In genomic region chr3:185460719-185461350, GRCh38 we compare ENCODE assay signal across 11 cellular contexts. TPM values are rescaled to one million over a fixed set of nuclear protein-coding genes. Genes with fewer than 3 reads are reported as not detected.
DNase-seq lines count a peak whose midpoint lies in the region; ATAC-seq, FAIRE-seq and TF ChIP-seq lines count a peak whose summit lies in the region.
"Had no signal": no experiment of that assay in that cellular context is flagged by ENCODE, and none has a peak within 500 bp of the region (broad histone marks: within the 10 kb centered on the region; RNA-seq: fewer than 3 reads in every experiment).

No MANE protein-coding gene starts in this region.

- intact Hi-C loops in CD14-positive monocyte (cut with micrococcal nuclease) (no loop called here), adrenal gland (cut with DNase I) (no loop called here), HepG2 (cut with micrococcal nuclease; ENCODE audit: unreplicated experiment) (no loop called here), left ventricle myocardium superior (cut with micrococcal nuclease) (no loop called here)

- H3K9me3 ChIP-seq in adrenal gland (replicated peaks in 1 of 3) (no peaks in the 10 kb centered on the region), HepG2 (ENCODE audit: low read length) (no peaks in the 10 kb centered on the region)
- H3K9me3 ChIP-seq: neutrophil, stomach had no signal

- peaks cover 22% of the 10 kb centered on the region for H3K4me1 Mint-ChIP-seq in CD14-positive monocyte

- CTCF ChIA-PET in HepG2 (lab: Yijun Ruan, JAX; ENCODE audit: low intra/inter-chr PET ratio, low total read pairs) = interaction anchor here (1.2 kb wide), 1 partner anchor 114 kb away, joined by 4 read pairs; no protein-coding TSS in a partner anchor

- no peak overlapping the region for H2AFZ ChIP-seq in HepG2 (ENCODE audit: low read length)

- DNase-seq in CD14-positive monocyte (ENCODE audit: low spot score) (no peak), HT-29 (ENCODE audit: low spot score) (peak; percentile 72), adrenal gland (no peak), HepG2 (ENCODE audit: low spot score) (no peak), left ventricle myocardium superior (no peak), cerebellar cortex (ENCODE audit: low spot score) (no peak)
- DNase-seq in stimulated activated naive CD4-positive, alpha-beta T cell (lab: John Stamatoyannopoulos, UW) = no peak
- DNase-seq: stomach had no signal

- H3K4me3 ChIP-seq in adrenal gland (no peak overlapping the region), HepG2 (replicated peaks in 1 of 3; ENCODE audit: insufficient read depth in 1 of 3, low read depth in 2 of 3, low read length in 3 of 3) (no peak overlapping the region)
- H3K4me3 ChIP-seq: stomach had no signal

- peak; percentile 15 for FAIRE-seq in HepG2 (lab: Jason Lieb, UNC)

- no TSS peak for BruUV-seq in HepG2 (replicated peaks; lab: Mats Ljungman, UMichigan)

- H3K4me1 ChIP-seq in adrenal gland (replicated peaks in 1 of 2) (no peaks in the 10 kb centered on the region), HepG2 (ENCODE audit: insufficient read depth, low read length) (no peaks in the 10 kb centered on the region)
- H3K4me1 ChIP-seq: stomach had no signal

- in situ Hi-C loops in HepG2 (cut with HindIII; ENCODE audit: extremely low pct_ligation_motif_present, low pct_unique_long_range_greater_than_20kb) = no loop called here

- no peak overlapping the region for H3K27ac ChIP-seq in adrenal gland
- H3K27ac ChIP-seq in HepG2 (ENCODE audit: extremely low read length, insufficient read depth, low read length) = no peak overlapping the region
- H3K27ac ChIP-seq: neutrophil, stomach had no signal

- H3K9me3 Mint-ChIP-seq in CD14-positive monocyte = peaks cover 0 to 4% (median 0%) of the 10 kb centered on the region in 7 donors

- no peaks in the 10 kb centered on the region for H3K79me2 ChIP-seq in HepG2 (ENCODE audit: insufficient read depth, low read length)

- 59 to 66% (median 62%) methylated on average over 6 of the region's 6 CpGs for WGBS in adrenal gland, 4 donors
- 95% methylated on average over 6 of the region's 6 CpGs for WGBS in HepG2 (ENCODE audit: low lambda C conversion rate)

- ATAC-seq in HepG2 (no peak), left ventricle myocardium superior (no peak), GM21381 (IDR thresholded peaks at IDR 0.05; ENCODE audit: unreplicated experiment) (no peak)

- no peaks in the 10 kb centered on the region for H3K36me3 Mint-ChIP-seq in CD14-positive monocyte

- no peak for TF ChIP-seq EP300 in HepG2 (IDR thresholded peaks at IDR 0.05; ENCODE audit: low read depth in 2 of 2, low read length in 2 of 2)
- no peak for TF ChIP-seq EP300 in HepG2 (CRISPR knock-in tag; IDR thresholded peaks at IDR 0.05; ENCODE audit: borderline replicate concordance)

- no peaks in the 10 kb centered on the region for H4K20me1 ChIP-seq in HepG2 (ENCODE audit: insufficient read depth, low read length)

- peaks cover 0 to 2% (median 1%) of the 10 kb centered on the region in 3 donors for H3K27me3 Mint-ChIP-seq in CD14-positive monocyte (ENCODE audit: low read depth in 3 of 3)
- H3K27me3 Mint-ChIP-seq: activated naive CD8-positive, alpha-beta T cell had no signal

- H3K4me2 ChIP-seq in HepG2 (ENCODE audit: low read depth, low read length) = no peak overlapping the region

- POLR2A ChIA-PET in HepG2 (lab: Yijun Ruan, JAX) = no interaction called here

- H3K36me3 ChIP-seq in adrenal gland (replicated peaks in 1 of 2) (peaks cover 0 to 12% of the 10 kb centered on the region in 2 donors), HepG2 (replicated peaks in 1 of 2; ENCODE audit: control insufficient read depth in 1 of 2, insufficient read depth in 2 of 2, low read length in 2 of 2) (peaks cover 10 to 49% of the 10 kb centered on the region in 2 experiments; a peak in 4 of 5 replicates)
- H3K36me3 ChIP-seq: neutrophil had no signal

- H3K9ac ChIP-seq in HepG2 (ENCODE audit: insufficient read depth, low read depth, low read length) = no peak overlapping the region

- no peak for TF ChIP-seq POLR2A in adrenal gland (IDR thresholded peaks at IDR 0.05)
- TF ChIP-seq POLR2A in HepG2 (IDR thresholded peaks at IDR 0.05; ENCODE audit: insufficient read depth in 1 of 2, low read depth in 2 of 2, low read length in 2 of 2) = no peak

- TF ChIP-seq RAD21 in HepG2 (CRISPR knock-in tag; IDR thresholded peaks at IDR 0.05) = no peak

- peak; percentile 31 for TF ChIP-seq CTCF in CD14-positive monocyte (IDR thresholded peaks at IDR 0.05)
- peak; percentile 15 to 50 (median 48) for TF ChIP-seq CTCF in adrenal gland (IDR thresholded peaks at IDR 0.05)
- TF ChIP-seq CTCF in HepG2 (CRISPR knock-in tag; IDR thresholded peaks at IDR 0.05) = no peak

- no peaks in the 10 kb centered on the region for H3K27me3 ChIP-seq in adrenal gland
- no peaks in the 10 kb centered on the region for H3K27me3 ChIP-seq in HepG2 (ENCODE audit: control insufficient read depth in 1 of 2, insufficient read depth in 2 of 2, low read length in 2 of 2)
- H3K27me3 ChIP-seq: neutrophil, stomach had no signal

- H3K27ac Mint-ChIP-seq in CD14-positive monocyte = no peak overlapping the region
- H3K27ac Mint-ChIP-seq: activated naive CD8-positive, alpha-beta T cell had no signal

- H3K4me3 Mint-ChIP-seq in CD14-positive monocyte = no peak overlapping the region
- H3K4me3 Mint-ChIP-seq: activated naive CD8-positive, alpha-beta T cell had no signal

TF ChIP-seq in HepG2, 621 proteins besides CTCF, POLR2A, EP300 and RAD21:
- TF ChIP-seq TEAD2 (CRISPR knock-in tag; IDR thresholded peaks at IDR 0.05) (no peak), STAG1 (CRISPR knock-in tag; IDR thresholded peaks at IDR 0.05) (0 out of 2 replicates have a peak, but pooled peaks have one; percentile 10), HNRNPH1 (optimal IDR thresholded peaks at IDR 0.05; ENCODE audit: low read depth, low read length) (no peak)

RNA-seq across cellular contexts. Expression of gene TMEM41A, which starts 38.0 kb away (rescaled TPM):
- polyA plus RNA-seq in CD14-positive monocyte (1 to 10 TPM; 3.9 to 5.4 TPM), adrenal gland (10 to 100 TPM; 19.9 to 56.8 (median 25.0) TPM), HepG2 (2011; rRNA removed) (27.9 and 30.0 TPM in 2 replicates)
- 18.0 and 19.9 TPM in 2 replicates for total RNA-seq in HT-29 (2014; rRNA removed; shearing (Covaris generic))
- total RNA-seq in adrenal gland (10 to 100 TPM; 15.8 to 80.3 (median 33.4) TPM), HepG2 (2016; rRNA removed; fragmentation: Illumina TruSeq; extraction: Trizol) (24.2 and 40.0 TPM in 2 replicates), left ventricle myocardium superior (9.2 TPM)
- 13.6 and 15.2 TPM in 2 replicates for total RNA-seq in HepG2 (2016; cell fraction: cytosol; rRNA removed; fragmentation: Illumina TruSeq; extraction: Trizol; ENCODE audit: low read depth)
- total RNA-seq in HepG2 (2016; cell fraction: insoluble cytoplasmic fraction; rRNA removed; fragmentation: Illumina TruSeq; extraction: Trizol) = 24.9 and 39.6 TPM in 2 replicates
- 29.5 and 32.0 TPM in 2 replicates for total RNA-seq in HepG2 (2016; cell fraction: membrane; rRNA removed; fragmentation: Illumina TruSeq; extraction: Trizol)
- total RNA-seq in HepG2 (2016; cell fraction: nucleus; rRNA removed; fragmentation: Illumina TruSeq; extraction: Trizol) = 45.6 and 52.4 TPM in 2 replicates
- 19.8 and 29.4 TPM in 2 replicates for polyA plus RNA-seq in HepG2 (2011; cell fraction: cytosol; rRNA removed)
- 25.5 and 31.3 TPM in 2 replicates for polyA plus RNA-seq in HepG2 (2011; cell fraction: nucleus; rRNA removed)
- polyA plus RNA-seq in HepG2 (2012) = 18.7 and 20.4 TPM in 2 replicates
- 7.9 and 8.4 TPM in 2 replicates for polyA plus RNA-seq in HepG2 (2016; cell fraction: cytosol; fragmentation: Illumina TruSeq; extraction: Trizol; ENCODE audit: low read depth)
- polyA plus RNA-seq in HepG2 (2016; cell fraction: insoluble cytoplasmic fraction; fragmentation: Illumina TruSeq; extraction: Trizol; ENCODE audit: low read depth) = 28.3 and 31.2 TPM in 2 replicates
- polyA plus RNA-seq in HepG2 (2016; cell fraction: membrane; fragmentation: Illumina TruSeq; extraction: Trizol; ENCODE audit: low read depth) = 19.0 and 19.8 TPM in 2 replicates
- polyA plus RNA-seq in HepG2 (2016; cell fraction: nucleus; fragmentation: Illumina TruSeq; extraction: Trizol; ENCODE audit: insufficient read depth, low read depth) = 61.2 and 62.8 TPM in 2 replicates
- polyA minus RNA-seq in HepG2 (2011; rRNA and poly(A)+ RNA removed; ENCODE audit: low replicate concordance) = 43.9 and 54.9 TPM in 2 replicates
- 13.8 and 18.0 TPM in 2 replicates for polyA minus RNA-seq in HepG2 (2011; cell fraction: cytosol; rRNA and poly(A)+ RNA removed)
- 39.3 and 51.3 TPM in 2 replicates for polyA minus RNA-seq in HepG2 (2011; cell fraction: nucleus; rRNA and poly(A)+ RNA removed)
